Comparison of ENCODE assay signal across 8 cellular contexts in genomic region chr7:37916017-37916672, GRCh38. TPM values are rescaled to one million over a fixed set of nuclear protein-coding genes. Genes with fewer than 3 reads are reported as not detected.
DNase-seq lines count a peak whose midpoint lies in the region; ATAC-seq, FAIRE-seq and TF ChIP-seq lines count a peak whose summit lies in the region.

No MANE protein-coding gene starts in this region.

- H4K91ac ChIP-seq in H1 (replicated peaks; ENCODE audit: insufficient read length, low read length) = no peak overlapping the region

- no peak for ATAC-seq in CD8-positive, alpha-beta T cell
- ATAC-seq in natural killer cell (no peak), GM18907 (IDR thresholded peaks at IDR 0.05; ENCODE audit: unreplicated experiment) (no peak), GM21576 (IDR thresholded peaks at IDR 0.05; ENCODE audit: unreplicated experiment) (no peak), GM19397 (IDR thresholded peaks at IDR 0.05; ENCODE audit: unreplicated experiment) (no peak)

- H3K18ac ChIP-seq in H1 (ENCODE audit: extremely low read depth, low read length) = no peak overlapping the region

- peak overlapping the region; percentile 80 to 97 for H3K4me2 ChIP-seq in H1 (ENCODE audit: insufficient read depth in 1 of 2, low read depth in 2 of 2, low read length in 2 of 2)

- H4K20me1 ChIP-seq in H1 (replicated peaks in 1 of 2; ENCODE audit: control insufficient read depth in 1 of 2, insufficient read depth in 2 of 2, low read length in 2 of 2) = peaks cover 0 to 4% of the 10 kb centered on the region in 2 experiments

- peaks cover 16% of the 10 kb centered on the region for H3K4me1 Mint-ChIP-seq in CD8-positive, alpha-beta T cell (ENCODE audit: low read depth)
- peaks cover 24 to 26% of the 10 kb centered on the region in 2 donors for H3K4me1 Mint-ChIP-seq in natural killer cell

- no peak overlapping the region for H2BK20ac ChIP-seq in H1 (ENCODE audit: low read length)

- WGBS in H1 (ENCODE audit: extremely low coverage in 1 of 2, insufficient coverage in 1 of 2, insufficient read length in 1 of 2, insufficient replicate concordance in 2 of 2, low coverage in 1 of 2, low lambda C conversion rate in 2 of 2, missing lambda C conversion rate in 1 of 2), 2 experiments = 26% methylated on average over 55 of the region's 57 CpGs; no CpG with 5 or more reads in 1 of the 2 experiments

- no peak overlapping the region for H3K27ac ChIP-seq in CD8-positive, alpha-beta T cell (ENCODE audit: low read depth, low read length)
- no peak overlapping the region for H3K27ac ChIP-seq in H1 (ENCODE audit: low read depth, low read length)

- peaks cover 5% of the 10 kb centered on the region for H3K4me1 ChIP-seq in CD8-positive, alpha-beta T cell (ENCODE audit: insufficient read depth, low read length)
- H3K4me1 ChIP-seq in H1 (replicated peaks in 1 of 4; ENCODE audit: control insufficient read depth in 3 of 4, insufficient read depth in 4 of 4, low read length in 3 of 4) = peaks cover 0 to 10% (median 5%) of the 10 kb centered on the region in 4 experiments; a peak in 6 of 7 replicates

- TF ChIP-seq POLR2A in NB4 (IDR thresholded peaks at IDR 0.05; ENCODE audit: extremely low read depth, insufficient read length) (no peak), H1 (IDR thresholded peaks at IDR 0.05; ENCODE audit: control extremely low read depth in 1 of 2, low read depth in 2 of 2, low read length in 2 of 2) (no peak)

- TF ChIP-seq RAD21 in H1 (IDR thresholded peaks at IDR 0.05 in 1 of 2, conservative IDR thresholded peaks at IDR 0.05 in 1 of 2; ENCODE audit: low read depth in 2 of 2, low read length in 2 of 2) = no peak

- peaks cover 12% of the 10 kb centered on the region; the same call in 1 of the 2 replicates for H3K23me2 ChIP-seq in H1 (ENCODE audit: low read depth, low read length)

- H3K9me3 ChIP-seq in CD8-positive, alpha-beta T cell (ENCODE audit: low read length) = no peaks in the 10 kb centered on the region
- H3K9me3 ChIP-seq in H1 (ENCODE audit: insufficient read depth in 2 of 2, low read depth in 1 of 2, low read length in 1 of 2) = no peaks in the 10 kb centered on the region

- no peaks in the 10 kb centered on the region for H3K79me2 ChIP-seq in H1 (ENCODE audit: control insufficient read depth in 1 of 2, insufficient read depth in 2 of 2, low read length in 2 of 2)

- H3K36me3 ChIP-seq in CD8-positive, alpha-beta T cell (ENCODE audit: insufficient read depth, low read length) = no peaks in the 10 kb centered on the region
- no peaks in the 10 kb centered on the region for H3K36me3 ChIP-seq in H1 (ENCODE audit: control insufficient read depth in 2 of 4, insufficient read depth in 4 of 4, low read length in 3 of 4)

- no peak overlapping the region for H3K56ac ChIP-seq in H1 (replicated peaks; ENCODE audit: insufficient read length, low read depth, low read length)

- H3K27me3 Mint-ChIP-seq in CD8-positive, alpha-beta T cell (ENCODE audit: low read depth) = peaks cover 57% of the 10 kb centered on the region
- H3K27me3 Mint-ChIP-seq in natural killer cell (ENCODE audit: low read depth in 2 of 2) = peaks cover 29 to 73% of the 10 kb centered on the region in 2 donors

- no peaks in the 10 kb centered on the region for H3K9me3 Mint-ChIP-seq in CD8-positive, alpha-beta T cell
- H3K9me3 Mint-ChIP-seq in natural killer cell = no peaks in the 10 kb centered on the region

- H2BK120ac ChIP-seq in H1 (replicated peaks; ENCODE audit: low read depth, low read length) = no peak overlapping the region

- no peak overlapping the region for H3K9ac ChIP-seq in H1 (replicated peaks in 1 of 4; ENCODE audit: extremely low read depth in 1 of 4, low read depth in 3 of 4, low read length in 3 of 4)

- no peak overlapping the region for H3K27ac Mint-ChIP-seq in CD8-positive, alpha-beta T cell
- H3K27ac Mint-ChIP-seq in natural killer cell = no peak overlapping the region

- POLR2A ChIA-PET in CD8-positive, alpha-beta T cell (lab: Charles Lee) = no interaction called here
- POLR2A ChIA-PET in H1 (lab: Charles Lee; ENCODE audit: partially characterized antibody) = interaction anchor here (1.3 kb wide), 1 partner anchor 152 kb away, joined by 3 read pairs; no protein-coding TSS in a partner anchor

- H3K23ac ChIP-seq in H1 (ENCODE audit: insufficient read length) = no peak overlapping the region

- peak overlapping the region; percentile 89; the same call in 1 of the 2 replicates for H2BK12ac ChIP-seq in H1 (ENCODE audit: low read depth, low read length)

- peak overlapping the region; percentile 87 for H4K8ac ChIP-seq in H1 (ENCODE audit: extremely low read depth, insufficient read depth, low read length)

- peaks cover 4% of the 10 kb centered on the region for H3K27me3 ChIP-seq in CD8-positive, alpha-beta T cell (ENCODE audit: insufficient read depth, low read length)
- peaks cover 8 to 44% (median 29%) of the 10 kb centered on the region in 4 experiments for H3K27me3 ChIP-seq in H1 (replicated peaks in 1 of 4; ENCODE audit: control insufficient read depth in 3 of 4, extremely low read depth in 1 of 4, insufficient read depth in 3 of 4, low read length in 3 of 4)

- 0 out of 2 replicates have a peak overlapping the region, but pooled peaks have one; percentile 15 for H2BK5ac ChIP-seq in H1 (ENCODE audit: low read depth, low read length)

- no peak overlapping the region for H4K5ac ChIP-seq in H1 (ENCODE audit: insufficient read length, low read depth, low read length)

- no peak for FAIRE-seq in H1 (lab: Jason Lieb, UNC)

- H2AFZ ChIP-seq in H1 (ENCODE audit: low read length) = peak overlapping the region; percentile 84

- no peak overlapping the region for H3K14ac ChIP-seq in H1 (ENCODE audit: insufficient read length)

- DNase-seq in CD8-positive, alpha-beta T cell = no peak
- peak; percentile 50 for DNase-seq in NB4 (ENCODE audit: low read depth)
- peak in 1 of 2 experiments; percentile 76 for DNase-seq in H1 (ENCODE audit: low read depth in 1 of 2, low spot score in 2 of 2)
- no peak for DNase-seq in natural killer cell
- no peak for DNase-seq in activated effector memory CD4-positive, alpha-beta T cell treated with Interleukin-2 at 50 U/mL for 16 hours

- no peak for TF ChIP-seq CTCF in CD8-positive, alpha-beta T cell (IDR thresholded peaks at IDR 0.05)
- TF ChIP-seq CTCF in NB4 (IDR thresholded peaks at IDR 0.05; ENCODE audit: low read depth, low read length) (no peak), H1 (IDR thresholded peaks at IDR 0.05; ENCODE audit: control extremely low read depth in 1 of 3, insufficient read depth in 1 of 3, low read depth in 1 of 3, low read length in 3 of 3) (peak in 2 of 3 experiments; percentile 2 to 20; a peak in 1 of 4 replicates), natural killer cell (IDR thresholded peaks at IDR 0.05) (no peak)

- peak overlapping the region; percentile 4 for H3K4me3 Mint-ChIP-seq in CD8-positive, alpha-beta T cell
- peak overlapping the region; percentile 67 for H3K4me3 Mint-ChIP-seq in natural killer cell

- H3K4me3 ChIP-seq in CD8-positive, alpha-beta T cell (ENCODE audit: low read depth, low read length) = no peak overlapping the region
- H3K4me3 ChIP-seq in NB4 (ENCODE audit: low read depth, low read length) (peak overlapping the region; percentile 55), H1 (ENCODE audit: extremely low read depth in 1 of 4, insufficient read depth in 2 of 4, low read depth in 3 of 4, low read length in 4 of 4) (peak overlapping the region; percentile 30 to 66 (median 56))

- H3K36me3 Mint-ChIP-seq in CD8-positive, alpha-beta T cell = no peaks in the 10 kb centered on the region
- no peaks in the 10 kb centered on the region for H3K36me3 Mint-ChIP-seq in natural killer cell

- H3K4ac ChIP-seq in H1 (replicated peaks; ENCODE audit: insufficient read length, low read depth, low read length) = no peak overlapping the region

- CTCF ChIA-PET in CD8-positive, alpha-beta T cell (lab: Charles Lee) = no interaction called here
- CTCF ChIA-PET in H1 (lab: Charles Lee; ENCODE audit: partially characterized antibody) = interaction anchor here (0.6 to 4.4 kb wide), 32 partner anchors 8 to 453 kb away, joined by 3 to 52 read pairs (median 6); no protein-coding TSS in a partner anchor

- H3K79me1 ChIP-seq in H1 (ENCODE audit: low read depth, low read length) = no peaks in the 10 kb centered on the region

- TF ChIP-seq EP300 in H1 (IDR thresholded peaks at IDR 0.05; ENCODE audit: borderline replicate concordance in 1 of 2, low read depth in 2 of 2, low read length in 2 of 2) = no peak

- intact Hi-C loops in CD8-positive, alpha-beta T cell (cut with DNase I, micrococcal nuclease) = loop anchor here in 1 of 2 experiments (10.0 kb wide), 1 partner anchor 449 kb away; no protein-coding TSS in a partner anchor
- intact Hi-C loops in natural killer cell (cut with micrococcal nuclease) = loop anchor here (5.0 kb wide), 1 partner anchor 456 kb away; no protein-coding TSS in a partner anchor

- no peak overlapping the region for H2BK15ac ChIP-seq in H1 (ENCODE audit: low read length)

- no peak overlapping the region for H2AK5ac ChIP-seq in H1 (ENCODE audit: low read depth, low read length)

TF ChIP-seq in H1, 55 proteins besides CTCF, POLR2A, EP300 and RAD21 (continues in another document):
- TF ChIP-seq GTF2F1 (IDR thresholded peaks at IDR 0.05; ENCODE audit: borderline replicate concordance, low read depth, low read length) (no peak), KDM4A (IDR thresholded peaks at IDR 0.05; ENCODE audit: low read depth, low read length, severe bottlenecking) (peak; percentile 94)

RNA-seq across cellular contexts. Expression of gene SFRP4, which starts 0.5 kb away (rescaled TPM):
- total RNA-seq in CD8-positive, alpha-beta T cell = not detected
- not detected in 2 replicates for total RNA-seq in H1 (2021; fragmentation: NEBNext Ultra II Directional; extraction: Animal tissue kit (Norgen Biotek cat#: 25700))
- 0.03 TPM in 2 replicates for polyA plus RNA-seq in H1 (2011; rRNA removed)
- polyA plus RNA-seq in H1 (2011; cell fraction: cytosol; rRNA removed) = 0.05 TPM
- polyA plus RNA-seq in H1 (2011; cell fraction: nucleus; rRNA removed) = 0.04 TPM
- polyA plus RNA-seq in H1 (2012, experiment 1 of 2) = not detected in 4 replicates
- polyA plus RNA-seq in H1 (2012, experiment 2 of 2) = not detected
- polyA plus RNA-seq in H1 (2013, experiment 1 of 2) = 0.18 TPM
- 0.02 TPM for polyA plus RNA-seq in H1 (2013, experiment 2 of 2)
- not detected in 2 replicates for polyA minus RNA-seq in H1 (2011; rRNA and poly(A)+ RNA removed)
- polyA minus RNA-seq in H1 (2011; cell fraction: cytosol; rRNA and poly(A)+ RNA removed) = not detected
- polyA minus RNA-seq in H1 (2011; cell fraction: nucleus; rRNA and poly(A)+ RNA removed) = not detected
- total RNA-seq in natural killer cell = under 1 TPM in 1 of 3 donors, not detected in 2; 0.09 TPM

RNA-seq across cellular contexts. Expression of gene EPDR1, which starts 4.3 kb away (rescaled TPM):
- under 1 TPM in 1 of 2 experiments, not detected in 1; 0.42 TPM for total RNA-seq in CD8-positive, alpha-beta T cell
- 5.9 and 6.4 TPM in 2 replicates for total RNA-seq in H1 (2021; fragmentation: NEBNext Ultra II Directional; extraction: Animal tissue kit (Norgen Biotek cat#: 25700))
- 5.6 and 8.2 TPM in 2 replicates for polyA plus RNA-seq in H1 (2011; rRNA removed)
- 6.9 TPM for polyA plus RNA-seq in H1 (2011; cell fraction: cytosol; rRNA removed)
- polyA plus RNA-seq in H1 (2011; cell fraction: nucleus; rRNA removed) = 2.9 TPM
- polyA plus RNA-seq in H1 (2012, experiment 1 of 2) = 4.2 to 7.2 TPM (median 6.6 TPM) in 4 replicates
- 4.3 TPM for polyA plus RNA-seq in H1 (2012, experiment 2 of 2)
- polyA plus RNA-seq in H1 (2013, experiment 1 of 2) = 6.1 TPM
- polyA plus RNA-seq in H1 (2013, experiment 2 of 2) = 7.4 TPM
- polyA minus RNA-seq in H1 (2011; rRNA and poly(A)+ RNA removed) = 4.8 and 5.5 TPM in 2 replicates
- polyA minus RNA-seq in H1 (2011; cell fraction: cytosol; rRNA and poly(A)+ RNA removed) = 5.4 TPM
- 2.8 TPM for polyA minus RNA-seq in H1 (2011; cell fraction: nucleus; rRNA and poly(A)+ RNA removed)
- 1 to 10 TPM; 1.4 to 2.1 (median 2.0) TPM for total RNA-seq in natural killer cell

Comparison
In these comparisons a context has a peak if more than half of its experiments do, and no peak if none do; other contexts are left out.
1. CTCF ChIP-seq: peak in H1 (2 of 3); none in CD8-positive, alpha-beta T cell (single experiment), NB4 (single experiment) and natural killer cell (single experiment).